ENCODE assay signal across 20 cellular contexts in genomic region chr1:221800831-221801610, GRCh38. TPM values are rescaled to one million over a fixed set of nuclear protein-coding genes. Genes with fewer than 3 reads are reported as not detected.
A peak's percentile ranks its signal among the peaks of the same experiment; 100 is the strongest.
DNase-seq lines count a peak whose midpoint lies in the region; ATAC-seq and TF ChIP-seq lines count a peak whose summit lies in the region.
"Had no signal": no experiment of that assay in that cellular context is flagged by ENCODE, and none has a peak within 500 bp of the region (broad histone marks: within the 10 kb centered on the region; RNA-seq: fewer than 3 reads in every experiment).

No MANE protein-coding gene starts in this region.

- H3K14ac ChIP-seq in IMR-90 (replicated peaks; ENCODE audit: low read depth, low read length) = peak overlapping the region; percentile 81

- H3K9me1 ChIP-seq in IMR-90 (ENCODE audit: insufficient read depth, low read length) = peaks cover 8% of the 10 kb centered on the region; the same call in 1 of the 2 replicates

- H3K27me3 Mint-ChIP-seq in CD4-positive, CD25-positive, alpha-beta regulatory T cell = no peaks in the 10 kb centered on the region
- H3K27me3 Mint-ChIP-seq in central memory CD8-positive, alpha-beta T cell = no peaks in the 10 kb centered on the region
- H3K27me3 Mint-ChIP-seq: stimulated activated memory B cell treated with anti-CD40 and anti-IgM and Interleukin-4, amounts not matched to agents 10 μg/mL and 1 μg/mL and 100 μg/mL, for 72 hours had no signal

- H2AK9ac ChIP-seq in IMR-90 (replicated peaks; ENCODE audit: low read depth, low read length, poor library complexity) = no peak overlapping the region

- no peak for TF ChIP-seq RAD21 in IMR-90 (IDR thresholded peaks at IDR 0.05; ENCODE audit: low read length)

- dilution Hi-C loops in IMR-90 (cut with HindIII; ENCODE audit: low sequenced_read_pairs, unreplicated experiment) = no loop called here

- peak overlapping the region; percentile 82 for H3K4ac ChIP-seq in IMR-90 (ENCODE audit: low read depth, low read length)

- peaks cover 0 to 3% of the 10 kb centered on the region in 2 experiments for H3K9me3 ChIP-seq in CD4-positive, CD25-positive, alpha-beta regulatory T cell (ENCODE audit: control insufficient read depth in 2 of 2, low read length in 2 of 2)
- no peaks in the 10 kb centered on the region for H3K9me3 ChIP-seq in IMR-90 (ENCODE audit: control insufficient read depth, insufficient read depth, low read length)
- H3K9me3 ChIP-seq in suprapubic skin = no peaks in the 10 kb centered on the region

- H3K18ac ChIP-seq in IMR-90 (ENCODE audit: low read depth, low read length) = peak overlapping the region; percentile 88

- POLR2A ChIA-PET in IMR-90 (lab: Charles Lee; ENCODE audit: unreplicated experiment) = no interaction called here

- no peak overlapping the region; the same call in 1 of the 2 replicates for H3K56ac ChIP-seq in IMR-90 (ENCODE audit: extremely low read depth, insufficient read depth, low read length)

- peak overlapping the region; percentile 48 to 67; a peak in 3 of 4 replicates for H4K8ac ChIP-seq in IMR-90 (ENCODE audit: low read depth in 2 of 2, low read length in 2 of 2)

- no peaks in the 10 kb centered on the region for H3K36me3 Mint-ChIP-seq in CD4-positive, CD25-positive, alpha-beta regulatory T cell
- no peaks in the 10 kb centered on the region for H3K36me3 Mint-ChIP-seq in central memory CD8-positive, alpha-beta T cell (ENCODE audit: insufficient read depth)
- H3K36me3 Mint-ChIP-seq: mesothelial cell of epicardium had no signal

- H3K4me1 ChIP-seq in CD4-positive, CD25-positive, alpha-beta regulatory T cell (ENCODE audit: control insufficient read depth, insufficient read depth, low read length, poor library complexity, severe bottlenecking) = peaks cover 4% of the 10 kb centered on the region
- H3K4me1 ChIP-seq in IMR-90 (ENCODE audit: control insufficient read depth, insufficient read depth, low read length) (peaks cover 14% of the 10 kb centered on the region), suprapubic skin (no peaks in the 10 kb centered on the region)
- H3K4me1 ChIP-seq: heart right ventricle had no signal

- H3K36me3 ChIP-seq in CD4-positive, CD25-positive, alpha-beta regulatory T cell (ENCODE audit: control insufficient read depth, insufficient read depth, low read length) = no peaks in the 10 kb centered on the region
- no peaks in the 10 kb centered on the region for H3K36me3 ChIP-seq in IMR-90 (ENCODE audit: control insufficient read depth, insufficient read depth, low read length)
- H3K36me3 ChIP-seq in suprapubic skin = no peaks in the 10 kb centered on the region
- H3K36me3 ChIP-seq: heart right ventricle, MG63 had no signal

- TF ChIP-seq CTCF in IMR-90 (conservative IDR thresholded peaks at IDR 0.05; ENCODE audit: low read depth, low read length) (no peak), suprapubic skin (IDR thresholded peaks at IDR 0.05) (no peak)

- DNase-seq in CD4-positive, CD25-positive, alpha-beta regulatory T cell = peak in 1 of 3 donors; percentile 36
- DNase-seq in IMR-90 = no peak
- DNase-seq in central memory CD8-positive, alpha-beta T cell (ENCODE audit: low spot score in 2 of 2) = no peak
- no peak for DNase-seq in suprapubic skin (ENCODE audit: low spot score in 2 of 2)
- no peak for DNase-seq in DMS79 treated with DMSO at 0.1 percent for 48 hours (lab: John Stamatoyannopoulos, UW)
- no peak for DNase-seq in germinal center (ENCODE audit: low spot score)
- DNase-seq in effector CD4-positive, alpha-beta T cell = no peak
- DNase-seq: activated CD4-positive, alpha-beta T cell treated with anti-CD3 and anti-CD28 coated beads for 48 hours; activated effector memory CD4-positive, alpha-beta T cell treated with Interleukin-2 at 50 U/mL for 16 hours; heart right ventricle; kidney; MG63; NCI-H2107; occipital lobe had no signal

- H2BK20ac ChIP-seq in IMR-90 (ENCODE audit: low read depth, low read length) = peak overlapping the region; percentile 86

- peak overlapping the region; percentile 64 for H4K91ac ChIP-seq in IMR-90 (ENCODE audit: insufficient read depth, low read depth, low read length)

- H2BK120ac ChIP-seq in IMR-90 (ENCODE audit: low read depth, low read length) = peak overlapping the region; percentile 72

- H2AK5ac ChIP-seq in IMR-90 (ENCODE audit: low read depth, low read length) = peak overlapping the region; percentile 52

- H3K4me2 ChIP-seq in IMR-90 (ENCODE audit: low read depth, low read length) = peak overlapping the region; percentile 32; the same call in 1 of the 2 replicates

- no peak overlapping the region for H3K27ac Mint-ChIP-seq in CD4-positive, CD25-positive, alpha-beta regulatory T cell
- H3K27ac Mint-ChIP-seq in central memory CD8-positive, alpha-beta T cell (ENCODE audit: low read depth) = no peak overlapping the region
- H3K27ac Mint-ChIP-seq: dendritic cell treated with granulocyte-macrophage colony-stimulating factor and Interleukin-4, amounts not matched to agents 40 ng/mL and 50 ng/mL, for 4 days; mesothelial cell of epicardium; T-helper 1 cell treated with Interleukin-12 subunit alpha and Interleukin-12 subunit beta and Interleukin-4 antibody, amounts not matched to agents 30 μg/mL and 1 μg/mL, for 36 hours had no signal

- WGBS in IMR-90 (ENCODE audit: extremely low coverage in 2 of 2, insufficient read length in 1 of 2), 2 experiments = no CpG with 5 or more reads among the region's 6 CpGs
- 93% methylated on average over 6 of the region's 6 CpGs for WGBS in suprapubic skin

- peaks cover 0 to 2% (median 0%) of the 10 kb centered on the region in 7 donors for H3K9me3 Mint-ChIP-seq in CD4-positive, CD25-positive, alpha-beta regulatory T cell
- H3K9me3 Mint-ChIP-seq in central memory CD8-positive, alpha-beta T cell = no peaks in the 10 kb centered on the region

- H2BK5ac ChIP-seq in IMR-90 (ENCODE audit: low read depth, low read length, poor library complexity, severe bottlenecking) = peak overlapping the region; percentile 60

- peak; percentile 80 to 88 for ATAC-seq in CD4-positive, CD25-positive, alpha-beta regulatory T cell (ENCODE audit: low read depth in 2 of 2)
- ATAC-seq in GM18868 (IDR thresholded peaks at IDR 0.05; ENCODE audit: unreplicated experiment) (peak; percentile 69), IMR-90 (ENCODE audit: low read depth) (peak; percentile 44)
- ATAC-seq in central memory CD8-positive, alpha-beta T cell (replicated peaks; ENCODE audit: extremely low read depth, poor library complexity, severe bottlenecking) = peak; percentile 95
- ATAC-seq: HCT116; heart right ventricle; stimulated activated memory B cell treated with anti-CD40 and anti-IgM and Interleukin-4, amounts not matched to agents 10 μg/mL and 1 μg/mL and 100 μg/mL, for 72 hours had no signal

- peaks cover 0 to 9% (median 5%) of the 10 kb centered on the region in 4 donors for H3K4me1 Mint-ChIP-seq in CD4-positive, CD25-positive, alpha-beta regulatory T cell
- H3K4me1 Mint-ChIP-seq in central memory CD8-positive, alpha-beta T cell = peaks cover 7% of the 10 kb centered on the region

- in situ Hi-C loops in IMR-90 (cut with MboI; ENCODE audit: low sequenced_read_pairs) = no loop called here

- H3K4me3 Mint-ChIP-seq in CD4-positive, CD25-positive, alpha-beta regulatory T cell = no peak overlapping the region
- no peak overlapping the region for H3K4me3 Mint-ChIP-seq in central memory CD8-positive, alpha-beta T cell
- H3K4me3 Mint-ChIP-seq: dendritic cell treated with granulocyte-macrophage colony-stimulating factor and Interleukin-4, amounts not matched to agents 40 ng/mL and 50 ng/mL, for 4 days; mesothelial cell of epicardium; stimulated activated memory B cell treated with anti-CD40 and anti-IgM and Interleukin-4, amounts not matched to agents 10 μg/mL and 1 μg/mL and 100 μg/mL, for 72 hours; T-helper 1 cell treated with Interleukin-12 subunit alpha and Interleukin-12 subunit beta and Interleukin-4 antibody, amounts not matched to agents 30 μg/mL and 1 μg/mL, for 36 hours had no signal

- no peak overlapping the region for H3K27ac ChIP-seq in CD4-positive, CD25-positive, alpha-beta regulatory T cell (ENCODE audit: insufficient read depth, low read length, poor library complexity, severe bottlenecking)
- H3K27ac ChIP-seq in IMR-90 (ENCODE audit: insufficient read depth, low read length) = peak overlapping the region; percentile 70
- H3K27ac ChIP-seq in suprapubic skin = no peak overlapping the region
- H3K27ac ChIP-seq: heart right ventricle had no signal

- TF ChIP-seq POLR2A in IMR-90 (IDR thresholded peaks at IDR 0.05; ENCODE audit: low read depth, low read length) = no peak
- no peak for TF ChIP-seq POLR2A in suprapubic skin (IDR thresholded peaks at IDR 0.05)

- no peaks in the 10 kb centered on the region for H3K27me3 ChIP-seq in CD4-positive, CD25-positive, alpha-beta regulatory T cell (ENCODE audit: control insufficient read depth, insufficient read depth, low read length)
- H3K27me3 ChIP-seq in IMR-90 (ENCODE audit: control insufficient read depth, insufficient read depth, low read length) (no peaks in the 10 kb centered on the region), suprapubic skin (no peaks in the 10 kb centered on the region)
- H3K27me3 ChIP-seq: heart right ventricle, MG63 had no signal

- H2BK15ac ChIP-seq in IMR-90 (ENCODE audit: low read depth, low read length) = peak overlapping the region; percentile 61; the same call in 2 of the 3 replicates

- no peaks in the 10 kb centered on the region for H3K79me1 ChIP-seq in IMR-90 (ENCODE audit: low read depth in 1 of 2, low read length in 2 of 2)

- BruUV-seq in IMR-90 (replicated peaks; lab: Mats Ljungman, UMichigan) = no TSS peak

- H4K20me1 ChIP-seq in IMR-90 (ENCODE audit: insufficient read depth, low read length) = no peaks in the 10 kb centered on the region

- intact Hi-C loops in IMR-90 (cut with micrococcal nuclease) = loop anchor here (5.0 kb wide), 1 partner anchor 656 kb away; no protein-coding TSS in a partner anchor

- no peak overlapping the region for H2AFZ ChIP-seq in IMR-90 (replicated peaks; ENCODE audit: low read length, poor library complexity)

- H3K9ac ChIP-seq in IMR-90 (ENCODE audit: low read depth, low read length) = 0 out of 2 replicates have a peak overlapping the region, but pooled peaks have one; percentile 2

- peak overlapping the region; percentile 76 for H4K5ac ChIP-seq in IMR-90 (ENCODE audit: low read depth, low read length)

- CTCF ChIA-PET in IMR-90 (lab: Yijun Ruan, JAX) = interaction anchor here (0.6 kb wide), 1 partner anchor 352 kb away, joined by 3 read pairs; no protein-coding TSS in a partner anchor

- peak overlapping the region; percentile 49; the same call in 1 of the 2 replicates for H3K23ac ChIP-seq in IMR-90 (ENCODE audit: low read depth, low read length)

- no peak for TF ChIP-seq EP300 in suprapubic skin (IDR thresholded peaks at IDR 0.05)

- no peak overlapping the region for H3K4me3 ChIP-seq in CD4-positive, CD25-positive, alpha-beta regulatory T cell (ENCODE audit: low read depth, low read length)
- H3K4me3 ChIP-seq in IMR-90 (ENCODE audit: insufficient read depth, low read depth, low read length) = no peak overlapping the region
- H3K4me3 ChIP-seq in suprapubic skin = no peak overlapping the region
- H3K4me3 ChIP-seq: heart right ventricle, MG63 had no signal

RNA-seq across cellular contexts. Expression of gene DUSP10, which starts 59.1 kb away (rescaled TPM):
- total RNA-seq in CD4-positive, CD25-positive, alpha-beta regulatory T cell = 251 TPM
- 10 to 100 TPM; 30.7 to 42.4 (median 36.1) TPM for polyA plus RNA-seq in CD4-positive, CD25-positive, alpha-beta regulatory T cell
- total RNA-seq in IMR-90 (2012; rRNA removed) (59.1 and 71.4 TPM in 2 replicates), suprapubic skin (10 to 100 TPM in 3 of 4 donors, 1 to 10 TPM in 1; 9.5 to 18.6 (median 15.3) TPM)
- polyA plus RNA-seq in IMR-90 (2012; rRNA removed) = 41.7 and 44.8 TPM in 2 replicates
- polyA plus RNA-seq in IMR-90 (2012; cell fraction: cytosol; rRNA removed) = 23.4 and 35.1 TPM in 2 replicates
- polyA plus RNA-seq in IMR-90 (2012; cell fraction: nucleus; rRNA removed; ENCODE audit: low replicate concordance) = 32.9 and 43.8 TPM in 2 replicates

Comparison
In these comparisons a context has a peak if more than half of its experiments do, and no peak if none do; other contexts are left out.
1. ATAC-seq: peak in every context shown above with its lines; median percentile 95 in central memory CD8-positive, alpha-beta T cell; 84 in CD4-positive, CD25-positive, alpha-beta regulatory T cell; 69 in GM18868; 44 in IMR-90.